ENCODE assay signal across 12 cellular contexts in genomic region chr19:41457241-41457640, GRCh38. TPM values are rescaled to one million over a fixed set of nuclear protein-coding genes. Genes with fewer than 3 reads are reported as not detected.
DNase-seq lines count a peak whose midpoint lies in the region; ATAC-seq, FAIRE-seq and TF ChIP-seq lines count a peak whose summit lies in the region.
"Had no signal": no experiment of that assay in that cellular context is flagged by ENCODE, and none has a peak within 500 bp of the region (broad histone marks: within the 10 kb centered on the region; RNA-seq: fewer than 3 reads in every experiment).

No MANE protein-coding gene starts in this region.

- H3K27ac ChIP-seq in endothelial cell of umbilical vein (ENCODE audit: insufficient read depth, low read depth, low read length) (peak overlapping the region; percentile 72), suprapubic skin (no peak overlapping the region)

- H3K4me1 ChIP-seq in endothelial cell of umbilical vein (ENCODE audit: control insufficient read depth, extremely low read depth, insufficient read depth, low read length) (peaks cover 29% of the 10 kb centered on the region), suprapubic skin (peaks cover 12% of the 10 kb centered on the region)

- CTCF ChIA-PET in endothelial cell of umbilical vein (lab: Charles Lee), result interaction anchor here (0.7 to 3.7 kb wide), 16 partner anchors 10 to 1092 kb away, joined by 3 to 33 read pairs (median 8); partner anchors contain the start of genes B3GNT8 and DMAC2

- peak overlapping the region; percentile 95 for H3K4me2 ChIP-seq in endothelial cell of umbilical vein (ENCODE audit: insufficient read depth, low read length)

- H4K20me1 ChIP-seq in endothelial cell of umbilical vein (replicated peaks; ENCODE audit: control insufficient read depth, extremely low read depth, insufficient read depth, low read length), result no peaks in the 10 kb centered on the region

- no peaks in the 10 kb centered on the region for H3K36me3 Mint-ChIP-seq in activated CD4-positive, alpha-beta T cell treated with anti-CD3 and anti-CD28 coated beads, Interleukin-2, amount 10 ng/mL, durations not matched to agents 24 days and 14 days (ENCODE audit: low read depth)

- H3K36me3 ChIP-seq in endothelial cell of umbilical vein (ENCODE audit: control insufficient read depth in 2 of 2, extremely low read depth in 1 of 2, insufficient read depth in 2 of 2, low read length in 2 of 2) (peaks cover 2 to 7% of the 10 kb centered on the region in 2 experiments), suprapubic skin (no peaks in the 10 kb centered on the region)

- FAIRE-seq in endothelial cell of umbilical vein (lab: Jason Lieb, UNC), result no peak
- FAIRE-seq: A204.1 had no signal

- ATAC-seq in HG03432 (IDR thresholded peaks at IDR 0.05; ENCODE audit: unreplicated experiment), result peak; percentile 53

- H3K27me3 Mint-ChIP-seq in activated CD4-positive, alpha-beta T cell treated with anti-CD3 and anti-CD28 coated beads, Interleukin-2, amount 10 ng/mL, durations not matched to agents 24 days and 14 days, result no peaks in the 10 kb centered on the region

- intact Hi-C loops in activated CD4-positive, alpha-beta T cell treated with anti-CD3 and anti-CD28 coated beads, Interleukin-2, amount 10 ng/mL, durations not matched to agents 24 days and 14 days (cut with micrococcal nuclease), result no loop called here
- intact Hi-C loops in endothelial cell of umbilical vein (cut with micrococcal nuclease), result no loop called here

- 50% methylated on average over 1 of the region's 1 CpG for whole genome bisulfite sequencing in suprapubic skin

- no peaks in the 10 kb centered on the region for H3K9me3 Mint-ChIP-seq in activated CD4-positive, alpha-beta T cell treated with anti-CD3 and anti-CD28 coated beads, Interleukin-2, amount 10 ng/mL, durations not matched to agents 24 days and 14 days
- H3K9me3 Mint-ChIP-seq: dendritic cell treated with granulocyte-macrophage colony-stimulating factor and Interleukin-4, amounts not matched to agents 40 ng/mL and 50 ng/mL, for 4 days had no signal

- H3K4me3 ChIP-seq in endothelial cell of umbilical vein (replicated peaks in 1 of 3; ENCODE audit: insufficient read depth in 1 of 3, low read depth in 1 of 3, low read length in 3 of 3), result no peak overlapping the region
- no peak overlapping the region for H3K4me3 ChIP-seq in suprapubic skin

- H2AFZ ChIP-seq in endothelial cell of umbilical vein (ENCODE audit: low read depth, low read length), result no peak overlapping the region

- H3K79me2 ChIP-seq in endothelial cell of umbilical vein (ENCODE audit: control insufficient read depth, insufficient read depth, low read length), result peaks cover 2% of the 10 kb centered on the region

- H3K9me1 ChIP-seq in endothelial cell of umbilical vein (replicated peaks; ENCODE audit: control insufficient read depth, extremely low read depth, insufficient read depth, low read length), result peaks cover 3% of the 10 kb centered on the region

- POLR2A ChIA-PET in endothelial cell of umbilical vein (lab: Charles Lee), result interaction anchor here (1.1 to 2.9 kb wide), 2 partner anchors 22 to 74 kb away, joined by 5 to 24 read pairs; no protein-coding TSS in a partner anchor

- TF ChIP-seq CTCF in GM20000 (IDR thresholded peaks at IDR 0.05; ENCODE audit: extremely low read depth, missing control alignments) (no peak), endothelial cell of umbilical vein (IDR thresholded peaks at IDR 0.05; ENCODE audit: extremely low read depth in 1 of 2, insufficient read depth in 1 of 2, low read depth in 1 of 2, low read length in 2 of 2) (no peak), suprapubic skin (IDR thresholded peaks at IDR 0.05) (no peak)

- dilution Hi-C loops in endothelial cell of umbilical vein (cut with MboI; ENCODE audit: extremely low pct_ligation_motif_present, low sequenced_read_pairs), result no loop called here

- H3K9me3 ChIP-seq in endothelial cell of umbilical vein (replicated peaks; ENCODE audit: control insufficient read depth, insufficient read depth, low read length) (no peaks in the 10 kb centered on the region), suprapubic skin (no peaks in the 10 kb centered on the region)

- no peaks in the 10 kb centered on the region for H3K27me3 ChIP-seq in endothelial cell of umbilical vein (ENCODE audit: control insufficient read depth in 2 of 2, insufficient read depth in 2 of 2, low read length in 2 of 2)
- peaks cover 32% of the 10 kb centered on the region for H3K27me3 ChIP-seq in suprapubic skin

- H3K4me3 Mint-ChIP-seq in activated CD4-positive, alpha-beta T cell treated with anti-CD3 and anti-CD28 coated beads, Interleukin-2, amount 10 ng/mL, durations not matched to agents 24 days and 14 days, result peak overlapping the region; percentile 70
- H3K4me3 Mint-ChIP-seq: dendritic cell treated with granulocyte-macrophage colony-stimulating factor and Interleukin-4, amounts not matched to agents 40 ng/mL and 50 ng/mL, for 4 days had no signal

- TF ChIP-seq EP300 in suprapubic skin (IDR thresholded peaks at IDR 0.05), result no peak

- H3K9ac ChIP-seq in endothelial cell of umbilical vein (replicated peaks; ENCODE audit: extremely low read depth, insufficient read depth, low read length), result peak overlapping the region; percentile 71

- no peak for TF ChIP-seq POLR2A in endothelial cell of umbilical vein (IDR thresholded peaks at IDR 0.05; ENCODE audit: low read depth, low read length)
- TF ChIP-seq POLR2A in suprapubic skin (IDR thresholded peaks at IDR 0.05), result no peak

- BruUV-seq in endothelial cell of umbilical vein (replicated peaks; lab: Mats Ljungman, UMichigan), result no TSS peak

- peak overlapping the region; percentile 74 for H3K27ac Mint-ChIP-seq in activated CD4-positive, alpha-beta T cell treated with anti-CD3 and anti-CD28 coated beads, Interleukin-2, amount 10 ng/mL, durations not matched to agents 24 days and 14 days
- H3K27ac Mint-ChIP-seq: dendritic cell treated with granulocyte-macrophage colony-stimulating factor and Interleukin-4, amounts not matched to agents 40 ng/mL and 50 ng/mL, for 4 days had no signal

- DNase-seq in activated CD4-positive, alpha-beta T cell treated with anti-CD3 and anti-CD28 coated beads, Interleukin-2, amount 10 ng/mL, durations not matched to agents 24 days and 14 days, result peak; percentile 81
- no peak for DNase-seq in activated CD4-positive, alpha-beta T cell treated with anti-CD3 and anti-CD28 coated beads, Interleukin-2, amount 50 U/mL, for 1 hour
- DNase-seq in GM20000 (ENCODE audit: low spot score) (peak; percentile 62), endothelial cell of umbilical vein (ENCODE audit: low read depth, low spot score) (peak; percentile 30), suprapubic skin (ENCODE audit: low spot score in 2 of 2) (no peak), DMS153 (lab: John Stamatoyannopoulos, UW) (no peak), Kasumi-1 (lab: John Stamatoyannopoulos, UW) (no peak)
- DNase-seq: NCI-H526 treated with DMSO at 0.1 percent for 48 hours had no signal

- H3K4me1 Mint-ChIP-seq in activated CD4-positive, alpha-beta T cell treated with anti-CD3 and anti-CD28 coated beads, Interleukin-2, amount 10 ng/mL, durations not matched to agents 24 days and 14 days, result peaks cover 41% of the 10 kb centered on the region

RNA-seq across cellular contexts. Expression of gene ERICH4, which starts 14.3 kb away (rescaled TPM):
- total RNA-seq in activated CD4-positive, alpha-beta T cell treated with anti-CD3 and anti-CD28 coated beads, Interleukin-2, amount 10 ng/mL, durations not matched to agents 24 days and 14 days, result not detected in 2 replicates
- total RNA-seq in endothelial cell of umbilical vein (not detected in 2 replicates), suprapubic skin (not detected)
- not detected in 2 replicates for polyA plus RNA-seq in endothelial cell of umbilical vein
- not detected in 2 replicates for polyA plus RNA-seq in endothelial cell of umbilical vein (2011; cell fraction: cytosol; rRNA removed)
- not detected in 2 replicates for polyA plus RNA-seq in endothelial cell of umbilical vein (2011; cell fraction: nucleus; rRNA removed)
- polyA plus RNA-seq in endothelial cell of umbilical vein (2012), result not detected in 2 replicates
- not detected in 2 replicates for polyA minus RNA-seq in endothelial cell of umbilical vein
- polyA minus RNA-seq in endothelial cell of umbilical vein (2011; cell fraction: cytosol; rRNA and poly(A)+ RNA removed), result not detected
- not detected in 2 replicates for polyA minus RNA-seq in endothelial cell of umbilical vein (2011; cell fraction: nucleus; rRNA and poly(A)+ RNA removed)
- total RNA-seq: skeletal muscle tissue had no signal

RNA-seq across cellular contexts. Expression of gene DMAC2, which starts 17.5 kb away (rescaled TPM):
- total RNA-seq in activated CD4-positive, alpha-beta T cell treated with anti-CD3 and anti-CD28 coated beads, Interleukin-2, amount 10 ng/mL, durations not matched to agents 24 days and 14 days, result 52.6 and 58.7 TPM in 2 replicates
- total RNA-seq in endothelial cell of umbilical vein (63.2 and 65.4 TPM in 2 replicates), suprapubic skin (10 to 100 TPM; 26.1 to 36.4 (median 34.2) TPM)
- polyA plus RNA-seq in endothelial cell of umbilical vein, result 124 and 137 TPM in 2 replicates
- 110 and 114 TPM in 2 replicates for polyA plus RNA-seq in endothelial cell of umbilical vein (2011; cell fraction: cytosol; rRNA removed)
- 48.6 and 56.2 TPM in 2 replicates for polyA plus RNA-seq in endothelial cell of umbilical vein (2011; cell fraction: nucleus; rRNA removed)
- polyA plus RNA-seq in endothelial cell of umbilical vein (2012), result 68.5 and 73.4 TPM in 2 replicates
- polyA minus RNA-seq in endothelial cell of umbilical vein, result 63.9 and 76.2 TPM in 2 replicates
- polyA minus RNA-seq in endothelial cell of umbilical vein (2011; cell fraction: cytosol; rRNA and poly(A)+ RNA removed), result 22.8 TPM
- 14.6 and 16.3 TPM in 2 replicates for polyA minus RNA-seq in endothelial cell of umbilical vein (2011; cell fraction: nucleus; rRNA and poly(A)+ RNA removed)

RNA-seq across cellular contexts. Expression of gene B3GNT8, which starts 30.1 kb away (rescaled TPM):
- total RNA-seq in activated CD4-positive, alpha-beta T cell treated with anti-CD3 and anti-CD28 coated beads, Interleukin-2, amount 10 ng/mL, durations not matched to agents 24 days and 14 days, result 0.37 and 0.83 TPM in 2 replicates
- total RNA-seq in endothelial cell of umbilical vein (6.5 and 7.6 TPM in 2 replicates), suprapubic skin (1 to 10 TPM; 4.7 to 9.6 (median 6.2) TPM)
- polyA plus RNA-seq in endothelial cell of umbilical vein, result 3.6 and 4.1 TPM in 2 replicates
- polyA plus RNA-seq in endothelial cell of umbilical vein (2011; cell fraction: cytosol; rRNA removed), result 1.7 and 1.9 TPM in 2 replicates
- polyA plus RNA-seq in endothelial cell of umbilical vein (2011; cell fraction: nucleus; rRNA removed), result 0.61 and 1.1 TPM in 2 replicates
- polyA plus RNA-seq in endothelial cell of umbilical vein (2012), result 4.0 and 4.3 TPM in 2 replicates
- polyA minus RNA-seq in endothelial cell of umbilical vein, result 0.70 and 1.8 TPM in 2 replicates
- not detected for polyA minus RNA-seq in endothelial cell of umbilical vein (2011; cell fraction: cytosol; rRNA and poly(A)+ RNA removed)
- polyA minus RNA-seq in endothelial cell of umbilical vein (2011; cell fraction: nucleus; rRNA and poly(A)+ RNA removed), result 1.3 and 1.5 TPM in 2 replicates

RNA-seq across cellular contexts. Expression of gene BCKDHA, which starts 59.6 kb away (rescaled TPM):
- total RNA-seq in activated CD4-positive, alpha-beta T cell treated with anti-CD3 and anti-CD28 coated beads, Interleukin-2, amount 10 ng/mL, durations not matched to agents 24 days and 14 days, result 11.4 and 20.1 TPM in 2 replicates
- total RNA-seq in endothelial cell of umbilical vein (12.9 and 16.5 TPM in 2 replicates), suprapubic skin (100 to 1,000 TPM in 1 of 4 donors, 10 to 100 TPM in 3; 49.7 to 112 (median 76.2) TPM)
- 50.4 and 63.6 TPM in 2 replicates for polyA plus RNA-seq in endothelial cell of umbilical vein
- polyA plus RNA-seq in endothelial cell of umbilical vein (2011; cell fraction: cytosol; rRNA removed), result 24.8 and 32.7 TPM in 2 replicates
- 20.3 and 25.9 TPM in 2 replicates for polyA plus RNA-seq in endothelial cell of umbilical vein (2011; cell fraction: nucleus; rRNA removed)
- polyA plus RNA-seq in endothelial cell of umbilical vein (2012), result 10.6 and 29.3 TPM in 2 replicates
- 17.0 and 19.4 TPM in 2 replicates for polyA minus RNA-seq in endothelial cell of umbilical vein
- 32.4 TPM for polyA minus RNA-seq in endothelial cell of umbilical vein (2011; cell fraction: cytosol; rRNA and poly(A)+ RNA removed)
- 11.6 and 23.5 TPM in 2 replicates for polyA minus RNA-seq in endothelial cell of umbilical vein (2011; cell fraction: nucleus; rRNA and poly(A)+ RNA removed)

Comparison
In these comparisons a context has a peak if more than half of its experiments do, and no peak if none do; other contexts are left out.
1. DNase-seq: peak in activated CD4-positive, alpha-beta T cell treated with anti-CD3 and anti-CD28 coated beads, Interleukin-2, amount 10 ng/mL, durations not matched to agents 24 days and 14 days (single experiment), GM20000 (single experiment) and endothelial cell of umbilical vein (single experiment); none in activated CD4-positive, alpha-beta T cell treated with anti-CD3 and anti-CD28 coated beads, Interleukin-2, amount 50 U/mL, for 1 hour (single experiment), suprapubic skin (0 of 2), DMS153 (single experiment) and Kasumi-1 (0 of 2).